Comparison of ENCODE assay signal across 1 cellular context in the genomic region with DNA sequence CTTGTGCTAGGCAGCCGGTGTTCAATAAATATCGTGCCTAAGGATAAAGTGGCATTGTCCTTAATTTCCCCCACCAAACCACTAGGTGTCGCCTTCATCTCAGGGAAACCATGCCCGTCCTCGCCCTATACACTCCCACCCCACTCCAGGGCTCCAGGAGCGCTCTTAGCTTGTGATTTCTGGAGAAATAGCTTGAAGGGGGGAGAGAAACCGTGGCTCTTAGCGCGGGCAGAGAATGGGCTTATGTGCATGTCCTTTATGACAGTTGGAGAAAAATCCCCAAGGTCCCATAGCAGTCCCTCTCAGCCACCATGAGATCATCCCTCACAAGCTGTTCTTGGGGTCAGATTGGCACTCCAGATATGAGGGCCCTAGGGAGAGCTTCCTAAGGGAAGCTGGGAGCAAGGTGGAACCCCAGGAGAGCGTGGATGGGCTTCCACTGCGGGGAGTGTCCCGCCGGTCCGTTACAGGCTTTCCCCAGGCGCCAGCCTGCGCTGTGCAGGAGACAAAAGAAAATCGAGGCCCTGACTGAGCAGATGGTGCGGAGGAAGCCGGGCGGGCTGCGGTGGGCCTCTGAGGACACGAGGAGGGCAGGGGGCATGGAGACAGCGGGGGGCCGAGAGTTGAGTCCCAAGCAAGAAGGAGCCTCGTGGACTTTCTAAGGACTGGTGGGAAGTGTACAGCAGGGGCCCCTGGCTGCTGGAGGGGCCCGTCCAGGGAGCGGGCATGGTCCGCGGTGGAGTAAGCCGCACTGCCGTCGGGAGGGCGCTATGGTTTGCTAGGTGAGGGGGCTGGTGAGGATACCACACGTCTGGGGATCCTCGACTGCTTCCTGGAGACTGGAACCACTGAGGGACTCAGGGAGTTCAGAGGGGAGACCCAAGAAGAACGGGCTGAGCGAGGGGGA.
TF ChIP-seq lines count a peak whose summit lies in the region.

No MANE protein-coding gene starts in this region.

TF ChIP-seq in Ishikawa, 13 proteins besides CTCF, POLR2A, EP300 and RAD21 (continued from another document):
- TF ChIP-seq TAF1 (IDR thresholded peaks at IDR 0.05; ENCODE audit: low read depth): no peak
- TF ChIP-seq, protein P1, sequence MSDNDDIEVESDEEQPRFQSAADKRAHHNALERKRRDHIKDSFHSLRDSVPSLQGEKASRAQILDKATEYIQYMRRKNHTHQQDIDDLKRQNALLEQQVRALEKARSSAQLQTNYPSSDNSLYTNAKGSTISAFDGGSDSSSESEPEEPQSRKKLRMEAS (IDR thresholded peaks at IDR 0.05): no peak
- TF ChIP-seq, protein P2, sequence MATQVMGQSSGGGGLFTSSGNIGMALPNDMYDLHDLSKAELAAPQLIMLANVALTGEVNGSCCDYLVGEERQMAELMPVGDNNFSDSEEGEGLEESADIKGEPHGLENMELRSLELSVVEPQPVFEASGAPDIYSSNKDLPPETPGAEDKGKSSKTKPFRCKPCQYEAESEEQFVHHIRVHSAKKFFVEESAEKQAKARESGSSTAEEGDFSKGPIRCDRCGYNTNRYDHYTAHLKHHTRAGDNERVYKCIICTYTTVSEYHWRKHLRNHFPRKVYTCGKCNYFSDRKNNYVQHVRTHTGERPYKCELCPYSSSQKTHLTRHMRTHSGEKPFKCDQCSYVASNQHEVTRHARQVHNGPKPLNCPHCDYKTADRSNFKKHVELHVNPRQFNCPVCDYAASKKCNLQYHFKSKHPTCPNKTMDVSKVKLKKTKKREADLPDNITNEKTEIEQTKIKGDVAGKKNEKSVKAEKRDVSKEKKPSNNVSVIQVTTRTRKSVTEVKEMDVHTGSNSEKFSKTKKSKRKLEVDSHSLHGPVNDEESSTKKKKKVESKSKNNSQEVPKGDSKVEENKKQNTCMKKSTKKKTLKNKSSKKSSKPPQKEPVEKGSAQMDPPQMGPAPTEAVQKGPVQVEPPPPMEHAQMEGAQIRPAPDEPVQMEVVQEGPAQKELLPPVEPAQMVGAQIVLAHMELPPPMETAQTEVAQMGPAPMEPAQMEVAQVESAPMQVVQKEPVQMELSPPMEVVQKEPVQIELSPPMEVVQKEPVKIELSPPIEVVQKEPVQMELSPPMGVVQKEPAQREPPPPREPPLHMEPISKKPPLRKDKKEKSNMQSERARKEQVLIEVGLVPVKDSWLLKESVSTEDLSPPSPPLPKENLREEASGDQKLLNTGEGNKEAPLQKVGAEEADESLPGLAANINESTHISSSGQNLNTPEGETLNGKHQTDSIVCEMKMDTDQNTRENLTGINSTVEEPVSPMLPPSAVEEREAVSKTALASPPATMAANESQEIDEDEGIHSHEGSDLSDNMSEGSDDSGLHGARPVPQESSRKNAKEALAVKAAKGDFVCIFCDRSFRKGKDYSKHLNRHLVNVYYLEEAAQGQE (IDR thresholded peaks at IDR 0.05; ENCODE audit: low read depth): no peak
